In the genomic region with DNA sequence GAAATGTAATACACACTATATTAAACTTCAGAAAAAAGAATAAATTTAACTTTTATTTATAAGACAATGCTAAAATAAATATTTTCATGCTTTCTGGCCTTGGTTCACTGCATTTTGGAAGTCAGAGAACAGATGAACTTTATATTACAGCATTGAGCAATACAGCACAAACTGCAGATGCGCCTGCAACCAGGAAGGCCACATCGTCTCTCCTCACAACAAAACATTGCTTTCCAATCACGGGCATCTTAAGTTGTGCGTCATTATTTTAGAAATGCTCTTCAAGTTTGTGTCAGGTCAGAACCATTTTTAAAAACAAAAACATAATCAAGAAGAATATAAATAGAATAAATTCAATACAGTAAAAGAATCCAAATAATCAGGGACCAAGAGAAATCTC, we compare ENCODE assay signal across 37 cellular contexts.
"Had no signal": no experiment of that assay in that cellular context is flagged by ENCODE, and none has a peak within 500 bp of the region (broad histone marks: within the 10 kb centered on the region; RNA-seq: fewer than 3 reads in every experiment).

No MANE protein-coding gene starts in this region.

- H3K27ac Mint-ChIP-seq: activated B cell treated with CpG ODN at 0.5 μM for 24 hours; activated CD8-positive, alpha-beta T cell treated with anti-CD3 and anti-CD28 coated beads for 36 hours; activated naive CD4-positive, alpha-beta T cell treated with anti-CD3 and anti-CD28 coated beads, Interleukin-2, amount 50 U/mL, for 24 hours; activated naive CD8-positive, alpha-beta T cell treated with anti-CD3 and anti-CD28 coated beads for 36 hours; activated naive CD8-positive, alpha-beta T cell treated with anti-CD3 and anti-CD28 coated beads, Interleukin-2, amount 50 U/mL, for 24 hours; activated T-helper 17 cell treated with anti-CD3 and anti-CD28 coated beads, Interleukin-2, amount 50 U/mL, for 72 hours; brain; dendritic cell treated with granulocyte-macrophage colony-stimulating factor and Interleukin-4, amounts not matched to agents 40 ng/mL and 50 ng/mL, for 4 days; endodermal cell; T-helper 17 cell; T-helper 2 cell treated with Interferon-gamma antibody and Interleukin-4, amounts not matched to agents 5 μg/mL and 100 μg/mL, for 36 hours had no signal

- H3K27ac ChIP-seq: adrenal gland, breast epithelium, cardiac muscle cell, coronary artery, dorsolateral prefrontal cortex, esophagus muscularis mucosa, heart left ventricle, WERI-Rb-1 had no signal

- H3K27me3 Mint-ChIP-seq: activated B cell treated with CpG ODN at 0.5 μM for 24 hours; activated T-helper 17 cell treated with anti-CD3 and anti-CD28 coated beads, Interleukin-2, amount 50 U/mL, for 72 hours; dendritic cell treated with granulocyte-macrophage colony-stimulating factor and Interleukin-4, amounts not matched to agents 40 ng/mL and 50 ng/mL, for 4 days had no signal

- H3K4me1 ChIP-seq: adrenal gland, breast epithelium, esophagus muscularis mucosa, heart left ventricle had no signal

- H3K4me3 ChIP-seq: adrenal gland, breast epithelium, cardiac muscle cell, coronary artery, dorsolateral prefrontal cortex, esophagus muscularis mucosa, heart left ventricle had no signal

- H3K36me3 ChIP-seq: adrenal gland, breast epithelium, cardiac muscle cell, esophagus muscularis mucosa, heart left ventricle, WERI-Rb-1 had no signal

- H3K4me3 Mint-ChIP-seq: activated B cell treated with CpG ODN at 0.5 μM for 24 hours; activated CD8-positive, alpha-beta T cell treated with anti-CD3 and anti-CD28 coated beads for 36 hours; activated naive CD4-positive, alpha-beta T cell treated with anti-CD3 and anti-CD28 coated beads, Interleukin-2, amount 50 U/mL, for 24 hours; activated naive CD8-positive, alpha-beta T cell treated with anti-CD3 and anti-CD28 coated beads for 36 hours; activated naive CD8-positive, alpha-beta T cell treated with anti-CD3 and anti-CD28 coated beads, Interleukin-2, amount 50 U/mL, for 24 hours; activated T-cell treated with anti-CD3 and anti-CD28 coated beads, Interleukin-2, amount 50 U/mL, for 4 hours; activated T-helper 17 cell treated with anti-CD3 and anti-CD28 coated beads, Interleukin-2, amount 50 U/mL, for 72 hours; brain; dendritic cell treated with granulocyte-macrophage colony-stimulating factor and Interleukin-4, amounts not matched to agents 40 ng/mL and 50 ng/mL, for 4 days; endodermal cell; T-helper 17 cell; T-helper 2 cell treated with Interferon-gamma antibody and Interleukin-4, amounts not matched to agents 5 μg/mL and 100 μg/mL, for 36 hours had no signal

- ATAC-seq: activated CD4-positive, CD25-positive, alpha-beta regulatory T cell treated with anti-CD3 and anti-CD28 coated beads, Interleukin-2, amount 50 U/mL, for 24 hours; activated CD8-positive, alpha-beta T cell treated with anti-CD3 and anti-CD28 coated beads for 36 hours; activated naive CD8-positive, alpha-beta T cell treated with anti-CD3 and anti-CD28 coated beads, Interleukin-2, amount 50 U/mL, for 24 hours; activated T-cell treated with anti-CD3 and anti-CD28 coated beads, Interleukin-2, amount 50 U/mL, for 4 hours; activated T-helper 17 cell treated with anti-CD3 and anti-CD28 coated beads, Interleukin-2, amount 50 U/mL, for 72 hours; heart left ventricle; T-helper 17 cell had no signal

- H3K4me1 Mint-ChIP-seq: activated B cell treated with CpG ODN at 0.5 μM for 24 hours; activated naive CD4-positive, alpha-beta T cell treated with anti-CD3 and anti-CD28 coated beads, Interleukin-2, amount 50 U/mL, for 24 hours; activated naive CD8-positive, alpha-beta T cell treated with anti-CD3 and anti-CD28 coated beads for 36 hours; activated naive CD8-positive, alpha-beta T cell treated with anti-CD3 and anti-CD28 coated beads, Interleukin-2, amount 50 U/mL, for 24 hours; activated T-helper 17 cell treated with anti-CD3 and anti-CD28 coated beads, Interleukin-2, amount 50 U/mL, for 72 hours; brain; T-helper 17 cell had no signal

- H3K27me3 ChIP-seq: breast epithelium, cardiac muscle cell, dorsolateral prefrontal cortex, esophagus muscularis mucosa, heart left ventricle had no signal

- DNase-seq: activated B cell treated with CpG ODN at 0.5 μM for 24 hours; activated CD4-positive, alpha-beta T cell treated with anti-CD3 and anti-CD28 coated beads for 48 hours; activated CD4-positive, alpha-beta T cell treated with anti-CD3 and anti-CD28 coated beads, Interleukin-2, amount 50 U/mL, for 1 hour; activated CD4-positive, alpha-beta T cell treated with anti-CD3 and anti-CD28 coated beads, Interleukin-2, amount 50 U/mL, for 48 hours; activated CD8-positive, alpha-beta memory T cell treated with anti-CD3 and anti-CD28 coated beads for 24 hours; activated CD8-positive, alpha-beta T cell treated with anti-CD3 and anti-CD28 coated beads for 36 hours; activated effector memory CD4-positive, alpha-beta T cell treated with Interleukin-2 at 50 U/mL for 16 hours; activated gamma-delta T cell treated with Interleukin-2 at 50 U/mL for 16 hours; activated naive CD4-positive, alpha-beta T cell treated with Interleukin-2 at 50 U/mL for 16 hours; activated naive CD8-positive, alpha-beta T cell treated with anti-CD3 and anti-CD28 coated beads for 36 hours; activated naive CD8-positive, alpha-beta T cell treated with anti-CD3 and anti-CD28 coated beads, Interleukin-2, amount 50 U/mL, for 24 hours; activated T-cell treated with anti-CD3 and anti-CD28 coated beads, Interleukin-2, amount 50 U/mL, for 4 hours; adrenal gland; amygdala; aorta; central memory CD4-positive, alpha-beta T cell; cerebellar nuclear complex; dorsolateral prefrontal cortex; effector memory CD4-positive, alpha-beta T cell; endodermal cell; erythroblast; glutamatergic neuron; heart left ventricle; T-helper 1 cell; T-helper 17 cell; T1000; WERI-Rb-1 had no signal

- H3K36me3 Mint-ChIP-seq: activated naive CD4-positive, alpha-beta T cell treated with anti-CD3 and anti-CD28 coated beads, Interleukin-2, amount 50 U/mL, for 24 hours; activated naive CD8-positive, alpha-beta T cell treated with anti-CD3 and anti-CD28 coated beads for 36 hours; brain had no signal

- H3K9me3 ChIP-seq: adrenal gland, breast epithelium, esophagus muscularis mucosa, heart left ventricle had no signal

- H3K9me3 Mint-ChIP-seq: activated B cell treated with CpG ODN at 0.5 μM for 24 hours; activated CD8-positive, alpha-beta T cell treated with anti-CD3 and anti-CD28 coated beads for 36 hours; activated naive CD4-positive, alpha-beta T cell treated with anti-CD3 and anti-CD28 coated beads, Interleukin-2, amount 50 U/mL, for 24 hours; activated naive CD8-positive, alpha-beta T cell treated with anti-CD3 and anti-CD28 coated beads for 36 hours; activated naive CD8-positive, alpha-beta T cell treated with anti-CD3 and anti-CD28 coated beads, Interleukin-2, amount 50 U/mL, for 24 hours; activated T-cell treated with anti-CD3 and anti-CD28 coated beads, Interleukin-2, amount 50 U/mL, for 4 hours; activated T-helper 17 cell treated with anti-CD3 and anti-CD28 coated beads, Interleukin-2, amount 50 U/mL, for 72 hours; dendritic cell treated with granulocyte-macrophage colony-stimulating factor and Interleukin-4, amounts not matched to agents 40 ng/mL and 50 ng/mL, for 4 days; endodermal cell; T-helper 2 cell treated with Interferon-gamma antibody and Interleukin-4, amounts not matched to agents 5 μg/mL and 100 μg/mL, for 36 hours had no signal
